Comparison of ENCODE assay signal across 8 cellular contexts in the genomic region with DNA sequence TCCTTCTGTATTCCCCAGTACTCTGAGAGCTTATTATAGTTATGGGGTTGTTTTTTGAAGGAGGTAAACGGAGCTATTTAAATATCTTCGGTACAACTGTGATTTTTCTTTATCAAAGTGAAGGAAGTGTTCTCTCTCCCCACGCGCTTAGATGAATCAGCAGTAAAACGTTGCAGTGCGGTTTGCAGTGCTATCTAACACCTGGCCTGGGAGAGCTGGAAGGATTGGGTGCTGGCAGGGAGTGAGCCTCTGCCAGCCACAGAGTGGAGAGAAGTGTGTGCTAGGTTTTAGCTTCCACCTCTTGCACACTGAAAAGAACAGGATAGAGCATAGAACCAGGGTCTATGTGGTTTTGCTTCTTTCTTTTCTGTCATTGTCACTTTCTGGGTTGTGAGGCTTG.
A peak's percentile ranks its signal among the peaks of the same experiment; 100 is the strongest.
DNase-seq lines count a peak whose midpoint lies in the region; ATAC-seq and TF ChIP-seq lines count a peak whose summit lies in the region.

No MANE protein-coding gene starts in this region.

- H3K9ac ChIP-seq in fibroblast of lung (ENCODE audit: insufficient read depth, low read length): no peak overlapping the region

- H3K4me3 Mint-ChIP-seq in activated CD4-positive, alpha-beta memory T cell treated with anti-CD3 and anti-CD28 coated beads for 36 hours: peak overlapping the region; percentile 49

- no peak overlapping the region for H2AFZ ChIP-seq in fibroblast of lung (ENCODE audit: low read length)

- H3K9me3 ChIP-seq in fibroblast of lung (ENCODE audit: control insufficient read depth, insufficient read depth, low read depth, low read length): no peaks in the 10 kb centered on the region
- H3K9me3 ChIP-seq in effector memory CD4-positive, alpha-beta T cell (ENCODE audit: control insufficient read depth, low read length): no peaks in the 10 kb centered on the region
- no peaks in the 10 kb centered on the region for H3K9me3 ChIP-seq in ascending aorta

- no peaks in the 10 kb centered on the region for H4K20me1 ChIP-seq in fibroblast of lung (ENCODE audit: control insufficient read depth, extremely low read depth, insufficient read depth, low read length)

- H3K27me3 Mint-ChIP-seq in activated CD4-positive, alpha-beta memory T cell treated with anti-CD3 and anti-CD28 coated beads for 36 hours: no peaks in the 10 kb centered on the region

- CTCF ChIA-PET in activated CD4-positive, alpha-beta memory T cell treated with anti-CD3 and anti-CD28 coated beads for 36 hours (lab: Charles Lee): no interaction called here

- H3K79me2 ChIP-seq in fibroblast of lung (ENCODE audit: control insufficient read depth, insufficient read depth, low read length): no peaks in the 10 kb centered on the region

- H3K4me1 Mint-ChIP-seq in activated CD4-positive, alpha-beta memory T cell treated with anti-CD3 and anti-CD28 coated beads for 36 hours (ENCODE audit: low read depth): peaks cover 23% of the 10 kb centered on the region

- POLR2A ChIA-PET in activated CD4-positive, alpha-beta memory T cell treated with anti-CD3 and anti-CD28 coated beads for 36 hours (lab: Charles Lee): interaction anchor here (0.5 kb wide), 1 partner anchor 363 kb away, joined by 3 read pairs; no protein-coding TSS in a partner anchor

- no peaks in the 10 kb centered on the region for H3K36me3 ChIP-seq in fibroblast of lung (ENCODE audit: control insufficient read depth, insufficient read depth, low read length)
- no peaks in the 10 kb centered on the region for H3K36me3 ChIP-seq in effector memory CD4-positive, alpha-beta T cell (ENCODE audit: control insufficient read depth, insufficient read depth, low read length)
- peaks cover 4 to 6% of the 10 kb centered on the region in 2 donors for H3K36me3 ChIP-seq in ascending aorta

- peak overlapping the region; percentile 5 for H3K27ac Mint-ChIP-seq in activated CD4-positive, alpha-beta memory T cell treated with anti-CD3 and anti-CD28 coated beads for 36 hours

- H3K27me3 ChIP-seq in fibroblast of lung (ENCODE audit: control insufficient read depth, insufficient read depth, low read length) (no peaks in the 10 kb centered on the region), ascending aorta (no peaks in the 10 kb centered on the region)
- H3K27me3 ChIP-seq in effector memory CD4-positive, alpha-beta T cell (replicated peaks; ENCODE audit: control insufficient read depth, insufficient read depth, low read length, poor library complexity, severe bottlenecking): no peaks in the 10 kb centered on the region

- TF ChIP-seq CTCF in fibroblast of lung (conservative IDR thresholded peaks at IDR 0.05 in 1 of 2, IDR thresholded peaks at IDR 0.05 in 1 of 2; ENCODE audit: low read depth in 1 of 2, low read length in 2 of 2) (no peak), retinal pigment epithelial cell (conservative IDR thresholded peaks at IDR 0.05; ENCODE audit: low read depth, low read length) (no peak), ascending aorta (IDR thresholded peaks at IDR 0.05) (no peak)

- no peaks in the 10 kb centered on the region for H3K9me3 Mint-ChIP-seq in activated CD4-positive, alpha-beta memory T cell treated with anti-CD3 and anti-CD28 coated beads for 36 hours

- intact Hi-C loops in activated CD4-positive, alpha-beta memory T cell treated with anti-CD3 and anti-CD28 coated beads for 36 hours (cut with micrococcal nuclease): loop anchor here (5.0 to 10.0 kb wide), 2 partner anchors 423 to 626 kb away; no protein-coding TSS in a partner anchor
- intact Hi-C loops in ascending aorta (cut with DNase I): no loop called here

- DNase-seq in NCI-H2081 (lab: John Stamatoyannopoulos, UW) (peak; percentile 86 to 92), fibroblast of lung (ENCODE audit: low read depth in 2 of 2) (peak; percentile 72 to 93), retinal pigment epithelial cell (ENCODE audit: low read depth) (peak; percentile 31), ascending aorta (ENCODE audit: low spot score in 2 of 2) (no peak)
- peak; percentile 77 for DNase-seq in activated CD4-positive, alpha-beta memory T cell treated with anti-CD3 and anti-CD28 coated beads for 36 hours
- DNase-seq in effector memory CD4-positive, alpha-beta T cell: no peak

- no peak overlapping the region for H3K4me2 ChIP-seq in fibroblast of lung (ENCODE audit: extremely low read depth, insufficient read depth, low read length)

- ATAC-seq in GM18498 (IDR thresholded peaks at IDR 0.05; ENCODE audit: unreplicated experiment): peak; percentile 57
- peak; percentile 87 for ATAC-seq in HG02678 (IDR thresholded peaks at IDR 0.05; ENCODE audit: unreplicated experiment)

- peaks cover 13% of the 10 kb centered on the region for H3K36me3 Mint-ChIP-seq in activated CD4-positive, alpha-beta memory T cell treated with anti-CD3 and anti-CD28 coated beads for 36 hours

- no peak overlapping the region for H3K27ac ChIP-seq in fibroblast of lung (ENCODE audit: insufficient read depth, low read length)
- H3K27ac ChIP-seq in effector memory CD4-positive, alpha-beta T cell (ENCODE audit: insufficient read depth, low read length, poor library complexity, severe bottlenecking): no peak overlapping the region
- H3K27ac ChIP-seq in ascending aorta: no peak overlapping the region

- H3K4me1 ChIP-seq in fibroblast of lung (ENCODE audit: control insufficient read depth, extremely low read depth, insufficient read depth, low read length) (no peaks in the 10 kb centered on the region), ascending aorta (no peaks in the 10 kb centered on the region)
- H3K4me1 ChIP-seq in effector memory CD4-positive, alpha-beta T cell (ENCODE audit: control insufficient read depth, insufficient read depth, low read length, poor library complexity, severe bottlenecking): peaks cover 3% of the 10 kb centered on the region

- H3K4me3 ChIP-seq in fibroblast of lung (replicated peaks in 1 of 4; ENCODE audit: control extremely low read depth in 1 of 4, insufficient read depth in 1 of 4, low read depth in 3 of 4, low read length in 4 of 4) (peak overlapping the region in 1 of 4 experiments; percentile 34), retinal pigment epithelial cell (ENCODE audit: low read length) (no peak overlapping the region), ascending aorta (no peak overlapping the region)
- H3K4me3 ChIP-seq in effector memory CD4-positive, alpha-beta T cell (ENCODE audit: insufficient read depth, low read depth, low read length, poor library complexity, severe bottlenecking): no peak overlapping the region

Comparison
In these comparisons a context has a peak if more than half of its experiments do, and no peak if none do; other contexts are left out.
1. DNase-seq: peak in NCI-H2081 (2 of 2), activated CD4-positive, alpha-beta memory T cell treated with anti-CD3 and anti-CD28 coated beads for 36 hours (single experiment), fibroblast of lung (2 of 2) and retinal pigment epithelial cell (single experiment); none in effector memory CD4-positive, alpha-beta T cell (0 of 3) and ascending aorta (0 of 2).